ENCODE assay signal across 13 cellular contexts in the genomic region with DNA sequence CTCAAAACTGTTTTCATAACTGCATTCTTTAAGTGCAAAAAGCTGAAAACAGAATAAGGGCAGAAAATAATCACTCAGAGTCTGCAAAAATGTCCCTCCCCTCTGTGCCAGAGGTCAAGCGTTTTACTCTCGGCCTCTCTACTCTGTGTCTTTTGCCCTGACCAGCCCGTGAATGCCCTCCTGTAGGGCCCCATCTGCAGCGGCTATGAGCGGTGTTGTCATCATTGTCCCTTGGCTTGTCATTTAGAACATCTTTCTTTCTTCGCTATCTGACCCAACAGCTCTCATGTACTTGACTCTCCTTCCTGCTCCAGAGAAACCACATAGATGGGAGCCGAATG. TPM values are rescaled to one million over a fixed set of nuclear protein-coding genes. Genes with fewer than 3 reads are reported as not detected.
A peak's percentile ranks its signal among the peaks of the same experiment; 100 is the strongest.
DNase-seq lines count a peak whose midpoint lies in the region; ATAC-seq, FAIRE-seq and TF ChIP-seq lines count a peak whose summit lies in the region.
"Had no signal": no experiment of that assay in that cellular context is flagged by ENCODE, and none has a peak within 500 bp of the region (broad histone marks: within the 10 kb centered on the region; RNA-seq: fewer than 3 reads in every experiment).

No MANE protein-coding gene starts in this region.

- TF ChIP-seq CTCF in KMS-11 (conservative IDR thresholded peaks at IDR 0.05; ENCODE audit: low read depth, low read length) (no peak), endothelial cell of umbilical vein (IDR thresholded peaks at IDR 0.05; ENCODE audit: extremely low read depth in 1 of 2, insufficient read depth in 1 of 2, low read depth in 1 of 2, low read length in 2 of 2) (no peak)

- H3K27ac ChIP-seq in KMS-11: no peak overlapping the region
- H3K27ac ChIP-seq in endothelial cell of umbilical vein (ENCODE audit: insufficient read depth, low read depth, low read length): peak overlapping the region; percentile 30
- no peak overlapping the region for H3K27ac ChIP-seq in rectal smooth muscle tissue (ENCODE audit: low read depth, low read length)
- H3K27ac ChIP-seq: vagina, WERI-Rb-1 had no signal

- H3K4me3 ChIP-seq in KMS-11 (IDR thresholded peaks at IDR 0.05; ENCODE audit: insufficient read depth, low read depth, low read length) (no peak overlapping the region), endothelial cell of umbilical vein (replicated peaks in 1 of 3; ENCODE audit: insufficient read depth in 1 of 3, low read depth in 1 of 3, low read length in 3 of 3) (no peak overlapping the region), rectal smooth muscle tissue (ENCODE audit: low read length) (no peak overlapping the region)
- H3K4me3 ChIP-seq: heart left ventricle, vagina had no signal

- ATAC-seq in activated naive CD8-positive, alpha-beta T cell treated with anti-CD3 and anti-CD28 coated beads, Interleukin-2, amount 50 U/mL, for 24 hours: no peak
- ATAC-seq in GM21367 (IDR thresholded peaks at IDR 0.05; ENCODE audit: unreplicated experiment): no peak
- ATAC-seq in left colon: no peak

- FAIRE-seq in endothelial cell of umbilical vein (lab: Jason Lieb, UNC) (no peak), GM12892 (lab: Jason Lieb, UNC) (no peak)
- FAIRE-seq: D721Med, kidney had no signal

- H3K4me1 ChIP-seq in KMS-11 (ENCODE audit: low read depth, poor library complexity, severe bottlenecking) (peaks cover 49% of the 10 kb centered on the region), endothelial cell of umbilical vein (ENCODE audit: control insufficient read depth, extremely low read depth, insufficient read depth, low read length) (peaks cover 92% of the 10 kb centered on the region), rectal smooth muscle tissue (ENCODE audit: control insufficient read depth, insufficient read depth, low read length) (peaks cover 3% of the 10 kb centered on the region)

- intact Hi-C loops in endothelial cell of umbilical vein (cut with micrococcal nuclease): loop anchor here (1.0 to 5.0 kb wide), 6 partner anchors 22 to 301 kb away; partner anchors contain the start of genes CDK17 and ELK3
- intact Hi-C loops in left colon (cut with DNase I, micrococcal nuclease): loop anchor here (5.0 to 10.0 kb wide), 2 partner anchors 151 to 154 kb away; no protein-coding TSS in a partner anchor

- H3K36me3 ChIP-seq in KMS-11 (ENCODE audit: insufficient read depth) (no peaks in the 10 kb centered on the region), endothelial cell of umbilical vein (ENCODE audit: control insufficient read depth in 2 of 2, extremely low read depth in 1 of 2, insufficient read depth in 2 of 2, low read length in 2 of 2) (peaks cover 17 to 23% of the 10 kb centered on the region in 2 experiments), rectal smooth muscle tissue (ENCODE audit: control insufficient read depth, insufficient read depth, low read length) (peaks cover 3% of the 10 kb centered on the region)
- H3K36me3 ChIP-seq: vagina, WERI-Rb-1 had no signal

- peaks cover 4% of the 10 kb centered on the region for H3K36me3 Mint-ChIP-seq in activated naive CD8-positive, alpha-beta T cell treated with anti-CD3 and anti-CD28 coated beads for 36 hours
- peaks cover 26% of the 10 kb centered on the region for H3K36me3 Mint-ChIP-seq in activated naive CD8-positive, alpha-beta T cell treated with anti-CD3 and anti-CD28 coated beads, Interleukin-2, amount 50 U/mL, for 24 hours (ENCODE audit: low read depth)

- H3K9me3 Mint-ChIP-seq in activated naive CD8-positive, alpha-beta T cell treated with anti-CD3 and anti-CD28 coated beads for 36 hours: no peaks in the 10 kb centered on the region
- H3K9me3 Mint-ChIP-seq in activated naive CD8-positive, alpha-beta T cell treated with anti-CD3 and anti-CD28 coated beads, Interleukin-2, amount 50 U/mL, for 24 hours: no peaks in the 10 kb centered on the region

- H3K9ac ChIP-seq in KMS-11 (no peak overlapping the region), endothelial cell of umbilical vein (replicated peaks; ENCODE audit: extremely low read depth, insufficient read depth, low read length) (no peak overlapping the region), rectal smooth muscle tissue (ENCODE audit: low read length) (peak overlapping the region; percentile 8)

- H3K4me3 Mint-ChIP-seq in activated naive CD8-positive, alpha-beta T cell treated with anti-CD3 and anti-CD28 coated beads for 36 hours: no peak overlapping the region
- H3K4me3 Mint-ChIP-seq in activated naive CD8-positive, alpha-beta T cell treated with anti-CD3 and anti-CD28 coated beads, Interleukin-2, amount 50 U/mL, for 24 hours: no peak overlapping the region

- H2AFZ ChIP-seq in KMS-11 (ENCODE audit: low read depth): no peak overlapping the region
- H2AFZ ChIP-seq in endothelial cell of umbilical vein (ENCODE audit: low read depth, low read length): no peak overlapping the region

- dilution Hi-C loops in endothelial cell of umbilical vein (cut with MboI; ENCODE audit: extremely low pct_ligation_motif_present, low sequenced_read_pairs): no loop called here

- no peaks in the 10 kb centered on the region for H3K27me3 Mint-ChIP-seq in activated naive CD8-positive, alpha-beta T cell treated with anti-CD3 and anti-CD28 coated beads for 36 hours
- H3K27me3 Mint-ChIP-seq in activated naive CD8-positive, alpha-beta T cell treated with anti-CD3 and anti-CD28 coated beads, Interleukin-2, amount 50 U/mL, for 24 hours: no peaks in the 10 kb centered on the region

- H4K20me1 ChIP-seq in KMS-11 (ENCODE audit: insufficient read depth) (no peaks in the 10 kb centered on the region), endothelial cell of umbilical vein (replicated peaks; ENCODE audit: control insufficient read depth, extremely low read depth, insufficient read depth, low read length) (no peaks in the 10 kb centered on the region)

- H3K9me3 ChIP-seq in endothelial cell of umbilical vein (replicated peaks; ENCODE audit: control insufficient read depth, insufficient read depth, low read length): no peaks in the 10 kb centered on the region
- H3K9me3 ChIP-seq: heart left ventricle, vagina had no signal

- no peak for TF ChIP-seq POLR2A in endothelial cell of umbilical vein (IDR thresholded peaks at IDR 0.05; ENCODE audit: low read depth, low read length)
- no peak for TF ChIP-seq POLR2A in GM12892 (IDR thresholded peaks at IDR 0.05; ENCODE audit: low read depth, low read length)

- POLR2A ChIA-PET in endothelial cell of umbilical vein (lab: Charles Lee): interaction anchor here (0.6 to 1.2 kb wide), 4 partner anchors 14 to 233 kb away, joined by 3 to 8 read pairs (median 3); no protein-coding TSS in a partner anchor

- peaks cover 68% of the 10 kb centered on the region for H3K79me2 ChIP-seq in KMS-11 (ENCODE audit: insufficient read depth, low read depth)
- H3K79me2 ChIP-seq in endothelial cell of umbilical vein (ENCODE audit: control insufficient read depth, insufficient read depth, low read length): peaks cover 84% of the 10 kb centered on the region

- peaks cover 39% of the 10 kb centered on the region for H3K4me1 Mint-ChIP-seq in activated naive CD8-positive, alpha-beta T cell treated with anti-CD3 and anti-CD28 coated beads for 36 hours
- peaks cover 51% of the 10 kb centered on the region for H3K4me1 Mint-ChIP-seq in activated naive CD8-positive, alpha-beta T cell treated with anti-CD3 and anti-CD28 coated beads, Interleukin-2, amount 50 U/mL, for 24 hours

- H3K27ac Mint-ChIP-seq in activated naive CD8-positive, alpha-beta T cell treated with anti-CD3 and anti-CD28 coated beads for 36 hours: peak overlapping the region; percentile 6
- H3K27ac Mint-ChIP-seq in activated naive CD8-positive, alpha-beta T cell treated with anti-CD3 and anti-CD28 coated beads, Interleukin-2, amount 50 U/mL, for 24 hours: no peak overlapping the region

- H3K27me3 ChIP-seq in KMS-11 (ENCODE audit: insufficient read depth, low read depth) (no peaks in the 10 kb centered on the region), endothelial cell of umbilical vein (ENCODE audit: control insufficient read depth in 2 of 2, insufficient read depth in 2 of 2, low read length in 2 of 2) (no peaks in the 10 kb centered on the region), rectal smooth muscle tissue (ENCODE audit: control insufficient read depth, insufficient read depth, low read length) (no peaks in the 10 kb centered on the region)
- H3K27me3 ChIP-seq: heart left ventricle, vagina had no signal

- no peak for DNase-seq in activated naive CD8-positive, alpha-beta T cell treated with anti-CD3 and anti-CD28 coated beads for 36 hours
- DNase-seq in activated naive CD8-positive, alpha-beta T cell treated with anti-CD3 and anti-CD28 coated beads, Interleukin-2, amount 50 U/mL, for 24 hours: no peak
- DNase-seq in endothelial cell of umbilical vein (ENCODE audit: low read depth, low spot score) (no peak), left colon (no peak), GM12892 (ENCODE audit: insufficient read length) (no peak)

- H3K9me1 ChIP-seq in endothelial cell of umbilical vein (replicated peaks; ENCODE audit: control insufficient read depth, extremely low read depth, insufficient read depth, low read length): no peaks in the 10 kb centered on the region

- peak overlapping the region; percentile 39; the same call in 1 of the 2 replicates for H3K4me2 ChIP-seq in KMS-11
- no peak overlapping the region for H3K4me2 ChIP-seq in endothelial cell of umbilical vein (ENCODE audit: insufficient read depth, low read length)

- no TSS peak for BruUV-seq in endothelial cell of umbilical vein (replicated peaks; lab: Mats Ljungman, UMichigan)

- CTCF ChIA-PET in endothelial cell of umbilical vein (lab: Charles Lee): interaction anchor here (0.6 to 2.8 kb wide), 31 partner anchors 8 to 301 kb away, joined by 3 to 79 read pairs (median 4); partner anchors contain the start of gene CDK17

TF ChIP-seq in endothelial cell of umbilical vein, 7 proteins besides CTCF, POLR2A, EP300 and RAD21 (continues in another document):
- TF ChIP-seq POLR2AphosphoS5 (IDR thresholded peaks at IDR 0.05; ENCODE audit: insufficient read depth, low read depth, low read length) (no peak), EZH2 (IDR thresholded peaks at IDR 0.05; ENCODE audit: borderline replicate concordance, low read depth, low read length, severe bottlenecking) (no peak), GATA2 (IDR thresholded peaks at IDR 0.05; ENCODE audit: insufficient read depth, insufficient read length, low read depth, low read length) (no peak), JUN (IDR thresholded peaks at IDR 0.05; ENCODE audit: borderline replicate concordance, insufficient read depth, insufficient read length, low read depth) (no peak)

RNA-seq across cellular contexts. Expression of gene ELK3, which starts 21.7 kb away (rescaled TPM):
- total RNA-seq in activated naive CD8-positive, alpha-beta T cell treated with anti-CD3 and anti-CD28 coated beads for 36 hours: 10 to 100 TPM; 10.9 to 12.6 TPM
- total RNA-seq in endothelial cell of umbilical vein (128 and 132 TPM in 2 replicates), left colon (1 to 10 TPM; 7.7 to 9.2 TPM)
- polyA plus RNA-seq in endothelial cell of umbilical vein: 51.4 and 64.8 TPM in 2 replicates
- 65.6 and 73.3 TPM in 2 replicates for polyA plus RNA-seq in endothelial cell of umbilical vein (2011; cell fraction: cytosol; rRNA removed)
- 55.3 and 57.1 TPM in 2 replicates for polyA plus RNA-seq in endothelial cell of umbilical vein (2011; cell fraction: nucleus; rRNA removed)
- polyA plus RNA-seq in endothelial cell of umbilical vein (2012): 123 and 151 TPM in 2 replicates
- 66.8 and 84.1 TPM in 2 replicates for polyA minus RNA-seq in endothelial cell of umbilical vein
- polyA minus RNA-seq in endothelial cell of umbilical vein (2011; cell fraction: cytosol; rRNA and poly(A)+ RNA removed): 6.1 TPM
- polyA minus RNA-seq in endothelial cell of umbilical vein (2011; cell fraction: nucleus; rRNA and poly(A)+ RNA removed): 76.7 and 83.6 TPM in 2 replicates
- polyA plus RNA-seq in GM12892 (2012; ENCODE audit: missing spikeins): 3.0 TPM
